14 cellular contexts compared by ENCODE assay signal in the genomic region with DNA sequence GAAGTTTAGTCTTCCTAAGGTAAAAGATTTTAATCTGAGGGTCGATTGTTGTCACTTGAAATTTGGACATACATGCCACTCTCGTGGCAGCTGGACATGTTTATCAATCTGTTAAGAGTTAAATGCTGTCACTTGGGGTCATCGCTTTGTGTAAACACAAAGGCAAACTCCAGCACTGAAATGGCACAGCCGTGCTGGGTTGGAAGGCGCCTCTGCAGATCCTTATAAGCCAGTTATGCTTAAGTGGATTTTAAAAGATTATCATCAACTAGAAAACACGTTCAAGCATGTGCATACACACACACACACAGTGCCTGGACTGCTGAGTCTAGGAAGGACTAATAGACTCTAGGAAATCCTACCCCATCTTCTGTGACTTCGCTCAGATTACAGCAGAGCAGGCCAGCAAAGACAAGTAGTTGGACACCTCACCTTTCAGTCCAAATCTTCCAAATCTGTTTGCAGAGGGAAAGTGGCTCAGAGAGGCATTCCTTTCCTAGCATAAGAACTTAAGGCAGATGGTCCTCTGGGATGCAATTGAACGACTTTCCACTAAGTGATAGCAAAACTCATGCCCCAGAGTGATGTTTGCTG.
"Had no signal": no experiment of that assay in that cellular context is flagged by ENCODE, and none has a peak within 500 bp of the region (broad histone marks: within the 10 kb centered on the region; RNA-seq: fewer than 3 reads in every experiment).

No MANE protein-coding gene starts in this region.

- H3K4me3 Mint-ChIP-seq: activated CD4-positive, alpha-beta T cell treated with anti-CD3 and anti-CD28 coated beads, Interleukin-2, amount 10 ng/mL, durations not matched to agents 7 days and 5 days; activated naive CD8-positive, alpha-beta T cell treated with anti-CD3 and anti-CD28 coated beads, Interleukin-2, amount 50 U/mL, for 24 hours had no signal

- FAIRE-seq: keratinocyte, TTC549 had no signal

- H3K27me3 ChIP-seq: ascending aorta, cardiac muscle cell had no signal

- DNase-seq: activated CD4-positive, alpha-beta T cell treated with anti-CD3 and anti-CD28 coated beads, Interleukin-2, amount 10 ng/mL, durations not matched to agents 7 days and 5 days; activated CD4-positive, CD25-positive, alpha-beta regulatory T cell; activated CD8-positive, alpha-beta memory T cell treated with anti-CD3 and anti-CD28 coated beads for 24 hours; activated naive CD4-positive, alpha-beta T cell treated with Interleukin-2 at 50 U/mL for 16 hours; activated naive CD8-positive, alpha-beta T cell treated with anti-CD3 and anti-CD28 coated beads, Interleukin-2, amount 50 U/mL, for 24 hours; left ventricle myocardium inferior; mesendoderm; T-helper 2 cell; tibial artery had no signal

- H3K9me3 ChIP-seq: tibial artery had no signal

- H3K4me1 Mint-ChIP-seq: activated CD4-positive, alpha-beta T cell treated with anti-CD3 and anti-CD28 coated beads, Interleukin-2, amount 10 ng/mL, durations not matched to agents 7 days and 5 days; activated naive CD8-positive, alpha-beta T cell treated with anti-CD3 and anti-CD28 coated beads, Interleukin-2, amount 50 U/mL, for 24 hours had no signal

- H3K27ac Mint-ChIP-seq: activated CD4-positive, alpha-beta T cell treated with anti-CD3 and anti-CD28 coated beads, Interleukin-2, amount 10 ng/mL, durations not matched to agents 7 days and 5 days; activated naive CD8-positive, alpha-beta T cell treated with anti-CD3 and anti-CD28 coated beads, Interleukin-2, amount 50 U/mL, for 24 hours had no signal

- ATAC-seq: activated naive CD8-positive, alpha-beta T cell treated with anti-CD3 and anti-CD28 coated beads, Interleukin-2, amount 50 U/mL, for 24 hours had no signal

- H3K4me3 ChIP-seq: ascending aorta, cardiac muscle cell, left ventricle myocardium inferior, skin epidermis, tibial artery had no signal

- H3K9me3 Mint-ChIP-seq: activated CD4-positive, alpha-beta T cell treated with anti-CD3 and anti-CD28 coated beads, Interleukin-2, amount 10 ng/mL, durations not matched to agents 7 days and 5 days had no signal

- H3K36me3 ChIP-seq: ascending aorta, cardiac muscle cell, left ventricle myocardium inferior, tibial artery had no signal

- H3K4me1 ChIP-seq: ascending aorta, left ventricle myocardium inferior, tibial artery had no signal

- H3K27ac ChIP-seq: ascending aorta, cardiac muscle cell, left ventricle myocardium inferior, skin epidermis, tibial artery had no signal
